22 cellular contexts compared by ENCODE assay signal in genomic region chr17:73182616-73183310, GRCh38. TPM values are rescaled to one million over a fixed set of nuclear protein-coding genes. Genes with fewer than 3 reads are reported as not detected.
DNase-seq lines count a peak whose midpoint lies in the region; ATAC-seq and TF ChIP-seq lines count a peak whose summit lies in the region.
"Had no signal": no experiment of that assay in that cellular context is flagged by ENCODE, and none has a peak within 500 bp of the region (broad histone marks: within the 10 kb centered on the region; RNA-seq: fewer than 3 reads in every experiment).

No MANE protein-coding gene starts in this region.

- H3K4me1 Mint-ChIP-seq in type B pancreatic cell (ENCODE audit: unreplicated experiment) = peaks cover 4% of the 10 kb centered on the region
- H3K4me1 Mint-ChIP-seq in activated CD4-positive, alpha-beta T cell treated with anti-CD3 and anti-CD28 coated beads for 36 hours = no peaks in the 10 kb centered on the region

- no peak for ATAC-seq in GM19395 (IDR thresholded peaks at IDR 0.05; ENCODE audit: unreplicated experiment)
- no peak for ATAC-seq in activated CD4-positive, alpha-beta T cell treated with anti-CD3 and anti-CD28 coated beads for 36 hours
- ATAC-seq: activated naive CD4-positive, alpha-beta T cell treated with anti-CD3 and anti-CD28 coated beads, Interleukin-2, amount 50 U/mL, for 72 hours had no signal

- dilution Hi-C loops in mammary epithelial cell (cut with HindIII; ENCODE audit: low sequenced_read_pairs) = loop anchor here (5.0 kb wide), 1 partner anchor 80 kb away; no protein-coding TSS in a partner anchor

- POLR2A ChIA-PET in activated CD4-positive, alpha-beta T cell treated with anti-CD3 and anti-CD28 coated beads for 36 hours (lab: Charles Lee) = no interaction called here

- peak overlapping the region; percentile 25 for H3K4me2 ChIP-seq in hepatocyte
- H3K4me2 ChIP-seq in mammary epithelial cell (ENCODE audit: insufficient read depth, low read depth, low read length) = no peak overlapping the region

- intact Hi-C loops in mammary epithelial cell (cut with micrococcal nuclease) = no loop called here
- intact Hi-C loops in activated CD4-positive, alpha-beta T cell treated with anti-CD3 and anti-CD28 coated beads for 36 hours (cut with DNase I, micrococcal nuclease) = no loop called here

- H3K27me3 Mint-ChIP-seq in type B pancreatic cell = no peaks in the 10 kb centered on the region
- no peaks in the 10 kb centered on the region for H3K27me3 Mint-ChIP-seq in activated CD4-positive, alpha-beta T cell treated with anti-CD3 and anti-CD28 coated beads for 36 hours
- H3K27me3 Mint-ChIP-seq: stimulated activated naive CD8-positive, alpha-beta T cell treated with anti-CD3 and anti-CD28 coated beads, Interleukin-15, Interleukin-2, amounts not matched to agents 100 ng/mL and 50 ng/mL, for 24 hours had no signal

- H4K20me1 ChIP-seq in hepatocyte (ENCODE audit: insufficient read depth, poor library complexity, severe bottlenecking) (no peaks in the 10 kb centered on the region), mammary epithelial cell (ENCODE audit: insufficient read depth, low read length) (no peaks in the 10 kb centered on the region)

- peak overlapping the region; percentile 40 for H3K27ac Mint-ChIP-seq in type B pancreatic cell
- H3K27ac Mint-ChIP-seq in activated CD4-positive, alpha-beta T cell treated with anti-CD3 and anti-CD28 coated beads for 36 hours = no peak overlapping the region
- H3K27ac Mint-ChIP-seq: activated naive CD4-positive, alpha-beta T cell treated with anti-CD3 and anti-CD28 coated beads, Interleukin-2, amount 50 U/mL, for 72 hours; stimulated activated naive CD8-positive, alpha-beta T cell treated with anti-CD3 and anti-CD28 coated beads, Interleukin-15, Interleukin-2, amounts not matched to agents 100 ng/mL and 50 ng/mL, for 24 hours had no signal

- no TSS peak for BruUV-seq in mammary epithelial cell (replicated peaks; lab: Mats Ljungman, UMichigan)

- WGBS in hepatocyte (ENCODE audit: low lambda C conversion rate, missing lambda C conversion rate) = 50% methylated on average over 15 of the region's 15 CpGs
- 69% methylated on average over 12 of the region's 15 CpGs for WGBS in mammary epithelial cell (ENCODE audit: low coverage, missing lambda C conversion rate)

- DNase-seq in NCI-H1105 treated with DMSO at 0.1 percent for 48 hours (lab: John Stamatoyannopoulos, UW) (peak; percentile 26), NCI-H1105 (lab: John Stamatoyannopoulos, UW) (no peak), NCI-H82 treated with DMSO at 0.1 percent for 48 hours (lab: John Stamatoyannopoulos, UW; ENCODE audit: unreplicated experiment) (peak; percentile 96), hepatocyte (ENCODE audit: low spot score) (no peak), type B pancreatic cell (ENCODE audit: extremely low spot score, unreplicated experiment) (no peak), mammary epithelial cell (no peak)
- no peak for DNase-seq in activated CD4-positive, alpha-beta T cell treated with anti-CD3 and anti-CD28 coated beads for 36 hours
- DNase-seq: 8988T; activated CD4-positive, CD25-positive, alpha-beta regulatory T cell treated with anti-CD3 and anti-CD28 coated beads, Interleukin-2, amount 50 U/mL, for 72 hours; activated T-cell treated with anti-CD3 and anti-CD28 coated beads, Interleukin-2, amount 50 U/mL, for 48 hours; Calu3; NCI-H1436; spleen; stimulated activated CD4-positive, alpha-beta T cell treated with anti-CD3 and anti-CD28 coated beads, Interleukin-4, amount 100 ng/mL, for 24 hours; transverse colon had no signal

- no peaks in the 10 kb centered on the region for H3K9me2 ChIP-seq in hepatocyte (replicated peaks; ENCODE audit: insufficient read depth)

- H3K27ac ChIP-seq in hepatocyte (no peak overlapping the region), mammary epithelial cell (ENCODE audit: insufficient read depth, low read depth, low read length) (no peak overlapping the region)
- H3K27ac ChIP-seq: coronary artery had no signal

- no peak overlapping the region for H3K4me3 Mint-ChIP-seq in type B pancreatic cell
- H3K4me3 Mint-ChIP-seq in activated CD4-positive, alpha-beta T cell treated with anti-CD3 and anti-CD28 coated beads for 36 hours = no peak overlapping the region
- H3K4me3 Mint-ChIP-seq: stimulated activated naive CD8-positive, alpha-beta T cell treated with anti-CD3 and anti-CD28 coated beads, Interleukin-15, Interleukin-2, amounts not matched to agents 100 ng/mL and 50 ng/mL, for 24 hours had no signal

- H3K36me3 ChIP-seq in hepatocyte (replicated peaks; ENCODE audit: insufficient read depth, low read depth) (no peaks in the 10 kb centered on the region), mammary epithelial cell (ENCODE audit: insufficient read depth, low read length) (no peaks in the 10 kb centered on the region)
- H3K36me3 ChIP-seq: spleen, transverse colon had no signal

- no peaks in the 10 kb centered on the region for H3K9me3 Mint-ChIP-seq in type B pancreatic cell
- H3K9me3 Mint-ChIP-seq in activated CD4-positive, alpha-beta T cell treated with anti-CD3 and anti-CD28 coated beads for 36 hours (ENCODE audit: low read depth) = no peaks in the 10 kb centered on the region
- H3K9me3 Mint-ChIP-seq: activated naive CD4-positive, alpha-beta T cell treated with anti-CD3 and anti-CD28 coated beads, Interleukin-2, amount 50 U/mL, for 72 hours; stimulated activated naive CD8-positive, alpha-beta T cell treated with anti-CD3 and anti-CD28 coated beads, Interleukin-15, Interleukin-2, amounts not matched to agents 100 ng/mL and 50 ng/mL, for 24 hours had no signal

- H2AFZ ChIP-seq in hepatocyte (no peak overlapping the region), mammary epithelial cell (ENCODE audit: low read depth, low read length) (no peak overlapping the region)

- H3K9ac ChIP-seq in mammary epithelial cell (ENCODE audit: insufficient read depth, low read length) = no peak overlapping the region

- in situ Hi-C loops in mammary epithelial cell (cut with MboI; ENCODE audit: low sequenced_read_pairs in 2 of 2) = loop anchor here (10.0 to 25.0 kb wide), 2 partner anchors 620 to 628 kb away; no protein-coding TSS in a partner anchor

- TF ChIP-seq CTCF in hepatocyte (IDR thresholded peaks at IDR 0.05; ENCODE audit: poor library complexity) (no peak), type B pancreatic cell (conservative IDR thresholded peaks at IDR 0.05) (no peak), mammary epithelial cell (conservative IDR thresholded peaks at IDR 0.05 in 1 of 2, IDR thresholded peaks at IDR 0.05 in 1 of 2; ENCODE audit: extremely low read depth in 1 of 2, insufficient read depth in 1 of 2, low read depth in 1 of 2, low read length in 2 of 2) (no peak)

- H3K4me1 ChIP-seq in hepatocyte (ENCODE audit: insufficient read depth) (no peaks in the 10 kb centered on the region), mammary epithelial cell (ENCODE audit: insufficient read depth, low read length) (no peaks in the 10 kb centered on the region)

- H3K79me2 ChIP-seq in hepatocyte (no peaks in the 10 kb centered on the region), mammary epithelial cell (ENCODE audit: insufficient read depth, low read length) (no peaks in the 10 kb centered on the region)

- no peaks in the 10 kb centered on the region for H3K9me3 ChIP-seq in hepatocyte (ENCODE audit: low read depth)
- H3K9me3 ChIP-seq in mammary epithelial cell (replicated peaks; ENCODE audit: insufficient read depth, low read length) = no peaks in the 10 kb centered on the region
- H3K9me3 ChIP-seq: spleen, transverse colon had no signal

- H3K27me3 ChIP-seq in hepatocyte = peaks cover 10% of the 10 kb centered on the region
- H3K27me3 ChIP-seq in mammary epithelial cell (ENCODE audit: insufficient read depth, low read length) = no peaks in the 10 kb centered on the region
- H3K27me3 ChIP-seq: spleen had no signal

- CTCF ChIA-PET in mammary epithelial cell (lab: Charles Lee; ENCODE audit: low non-redundant PET) = no interaction called here
- CTCF ChIA-PET in activated CD4-positive, alpha-beta T cell treated with anti-CD3 and anti-CD28 coated beads for 36 hours (lab: Charles Lee) = interaction anchor here (0.8 to 1.9 kb wide), 2 partner anchors 455 to 456 kb away, joined by 3 to 5 read pairs; no protein-coding TSS in a partner anchor

- no peak overlapping the region for H3K4me3 ChIP-seq in hepatocyte
- H3K4me3 ChIP-seq in mammary epithelial cell (replicated peaks in 1 of 3; ENCODE audit: insufficient read depth in 1 of 3, low read depth in 2 of 3, low read length in 3 of 3) = no peak overlapping the region
- H3K4me3 ChIP-seq: coronary artery, spleen, transverse colon had no signal

- H3K36me3 Mint-ChIP-seq in type B pancreatic cell = no peaks in the 10 kb centered on the region
- peaks cover 3% of the 10 kb centered on the region for H3K36me3 Mint-ChIP-seq in activated CD4-positive, alpha-beta T cell treated with anti-CD3 and anti-CD28 coated beads for 36 hours (ENCODE audit: low read depth)
- H3K36me3 Mint-ChIP-seq: activated naive CD4-positive, alpha-beta T cell treated with anti-CD3 and anti-CD28 coated beads, Interleukin-2, amount 50 U/mL, for 72 hours had no signal

RNA-seq across cellular contexts. Expression of gene COG1, which starts 10.1 kb away (rescaled TPM):
- total RNA-seq in hepatocyte (19.6 and 22.0 TPM in 2 replicates), type B pancreatic cell (ENCODE audit: low replicate concordance) (36.5 and 37.2 TPM in 2 replicates), mammary epithelial cell (10 to 100 TPM; 23.3 to 35.2 TPM)
- polyA plus RNA-seq in hepatocyte (24.9 and 26.8 TPM in 2 replicates), mammary epithelial cell (12.8 TPM)
- 19.9 TPM for polyA minus RNA-seq in mammary epithelial cell
- 10 to 100 TPM; 25.6 to 39.0 TPM for total RNA-seq in activated CD4-positive, alpha-beta T cell treated with anti-CD3 and anti-CD28 coated beads for 36 hours

RNA-seq across cellular contexts. Expression of gene SSTR2, which starts 18.0 kb away (rescaled TPM):
- 0.10 and 0.48 TPM in 2 replicates for total RNA-seq in hepatocyte
- 0.15 and 0.28 TPM in 2 replicates for polyA plus RNA-seq in hepatocyte
- total RNA-seq in type B pancreatic cell (ENCODE audit: low replicate concordance) = 5.5 and 10.4 TPM in 2 replicates
- not detected for total RNA-seq in mammary epithelial cell
- not detected for polyA plus RNA-seq in mammary epithelial cell
- polyA minus RNA-seq in mammary epithelial cell = not detected
- total RNA-seq in activated CD4-positive, alpha-beta T cell treated with anti-CD3 and anti-CD28 coated beads for 36 hours = under 1 TPM; 0.11 to 0.16 TPM
- total RNA-seq: fibroblast of lung, glomerular endothelial cell had no signal
- polyA plus RNA-seq: BJ, fibroblast of lung had no signal

Comparison
In these comparisons a context has a peak if more than half of its experiments do, and no peak if none do; other contexts are left out.
1. DNase-seq: peak in NCI-H1105 treated with DMSO at 0.1 percent for 48 hours (single experiment) and NCI-H82 treated with DMSO at 0.1 percent for 48 hours (single experiment); none in NCI-H1105 (single experiment), hepatocyte (single experiment), type B pancreatic cell (single experiment), mammary epithelial cell (single experiment) and activated CD4-positive, alpha-beta T cell treated with anti-CD3 and anti-CD28 coated beads for 36 hours (single experiment).